ENCODE assay signal across 17 cellular contexts in genomic region chr16:7614022-7614795, GRCh38.
DNase-seq lines count a peak whose midpoint lies in the region; FAIRE-seq and TF ChIP-seq lines count a peak whose summit lies in the region.
"Had no signal": no experiment of that assay in that cellular context is flagged by ENCODE, and none has a peak within 500 bp of the region (broad histone marks: within the 10 kb centered on the region; RNA-seq: fewer than 3 reads in every experiment).

No MANE protein-coding gene starts in this region.

- H3K36me3 ChIP-seq in trophoblast cell (ENCODE audit: control insufficient read depth in 1 of 2, insufficient read depth in 2 of 2, low read length in 2 of 2) (no peaks in the 10 kb centered on the region), uterus (no peaks in the 10 kb centered on the region)
- no peaks in the 10 kb centered on the region for H3K36me3 ChIP-seq in effector memory CD4-positive, alpha-beta T cell (ENCODE audit: control insufficient read depth, insufficient read depth, low read length)
- H3K36me3 ChIP-seq: BE2C had no signal

- H3K9me3 ChIP-seq in trophoblast cell (ENCODE audit: insufficient read depth, low read depth, low read length) = no peaks in the 10 kb centered on the region
- H3K9me3 ChIP-seq in effector memory CD4-positive, alpha-beta T cell (ENCODE audit: control insufficient read depth, low read length) = no peaks in the 10 kb centered on the region
- H3K9me3 ChIP-seq in uterus = no peaks in the 10 kb centered on the region
- H3K9me3 ChIP-seq: A549, BE2C had no signal

- H4K8ac ChIP-seq in trophoblast cell (ENCODE audit: low read depth, low read length) = no peak overlapping the region

- H3K79me2 ChIP-seq in trophoblast cell (ENCODE audit: control insufficient read depth, insufficient read depth, low read length, poor library complexity) = no peaks in the 10 kb centered on the region

- no peak overlapping the region for H4K91ac ChIP-seq in trophoblast cell (ENCODE audit: low read depth, low read length)

- H4K12ac ChIP-seq in trophoblast cell (ENCODE audit: low read depth, low read length) = no peak overlapping the region

- H3K27me3 ChIP-seq in trophoblast cell (ENCODE audit: insufficient read depth, low read length) (no peaks in the 10 kb centered on the region), uterus (no peaks in the 10 kb centered on the region)
- no peaks in the 10 kb centered on the region for H3K27me3 ChIP-seq in effector memory CD4-positive, alpha-beta T cell (replicated peaks; ENCODE audit: control insufficient read depth, insufficient read depth, low read length, poor library complexity, severe bottlenecking)
- H3K27me3 ChIP-seq: BE2C had no signal

- H3K4me3 ChIP-seq in trophoblast cell (ENCODE audit: low read depth, low read length) (no peak overlapping the region), uterus (no peak overlapping the region)
- H3K4me3 ChIP-seq in effector memory CD4-positive, alpha-beta T cell (ENCODE audit: insufficient read depth, low read depth, low read length, poor library complexity, severe bottlenecking) = no peak overlapping the region
- H3K4me3 ChIP-seq: A549 had no signal

- H2BK120ac ChIP-seq in trophoblast cell (ENCODE audit: insufficient read depth, low read length, poor library complexity) = no peak overlapping the region

- no peak overlapping the region for H3K14ac ChIP-seq in trophoblast cell (ENCODE audit: low read length)

- no peak overlapping the region for H3K18ac ChIP-seq in trophoblast cell (ENCODE audit: low read length)

- no peak overlapping the region for H3K4ac ChIP-seq in trophoblast cell (ENCODE audit: low read depth, low read length)

- intact Hi-C loops in uterus (cut with DNase I; ENCODE audit: low total_unique reads) = no loop called here

- H3K27ac ChIP-seq in trophoblast cell (ENCODE audit: low read depth, low read length) (no peak overlapping the region), uterus (no peak overlapping the region)
- no peak overlapping the region for H3K27ac ChIP-seq in effector memory CD4-positive, alpha-beta T cell (ENCODE audit: insufficient read depth, low read length, poor library complexity, severe bottlenecking)
- H3K27ac ChIP-seq: A549, C4-2B had no signal

- no peaks in the 10 kb centered on the region for H3K79me1 ChIP-seq in trophoblast cell (ENCODE audit: low read length)

- peak; percentile 17 to 60 for DNase-seq in NCI-H526 (lab: John Stamatoyannopoulos, UW)
- DNase-seq in SK-N-DZ (ENCODE audit: low spot score) = peak; percentile 56
- DNase-seq in islet precursor cell = peak; percentile 55
- no peak for DNase-seq in trophoblast cell
- no peak for DNase-seq in effector memory CD4-positive, alpha-beta T cell
- DNase-seq in HTR-8/SVneo (ENCODE audit: insufficient read length, low spot score) = no peak
- no peak for DNase-seq in activated CD4-positive, alpha-beta T cell treated with anti-CD3 and anti-CD28 coated beads for 4 hours
- DNase-seq in uterus = no peak
- DNase-seq: BE2C; CD8-positive, alpha-beta T cell; COR-L47; DMS53; GF-D8; HCEC 1CT had no signal

- H2AFZ ChIP-seq in trophoblast cell (ENCODE audit: insufficient read depth, low read length, poor library complexity) = no peak overlapping the region

- no peak overlapping the region for H3K9ac ChIP-seq in trophoblast cell (ENCODE audit: low read length)

- no peak overlapping the region for H2BK12ac ChIP-seq in trophoblast cell (ENCODE audit: low read length)

- TF ChIP-seq CTCF in uterus (IDR thresholded peaks at IDR 0.05) = no peak

- FAIRE-seq in HTR-8/SVneo (lab: Jason Lieb, UNC) = no peak
- FAIRE-seq: A549, GM19239 had no signal

- no peak overlapping the region for H2AK5ac ChIP-seq in trophoblast cell (ENCODE audit: low read length)

- no CpG with 5 or more reads among the region's 7 CpGs for WGBS in trophoblast cell (ENCODE audit: extremely low coverage, insufficient coverage, insufficient read length)

- peaks cover 0 to 13% of the 10 kb centered on the region in 2 experiments for H3K4me1 ChIP-seq in trophoblast cell (ENCODE audit: control insufficient read depth in 1 of 2, insufficient read depth in 2 of 2, low read length in 2 of 2)
- H3K4me1 ChIP-seq in effector memory CD4-positive, alpha-beta T cell (ENCODE audit: control insufficient read depth, insufficient read depth, low read length, poor library complexity, severe bottlenecking) = no peaks in the 10 kb centered on the region
- H3K4me1 ChIP-seq in uterus = no peaks in the 10 kb centered on the region
- H3K4me1 ChIP-seq: A549, BE2C had no signal

- H3K4me2 ChIP-seq in trophoblast cell (ENCODE audit: low read length) = peak overlapping the region; percentile 18
- H3K4me2 ChIP-seq: A549 had no signal

- H2BK5ac ChIP-seq in trophoblast cell (ENCODE audit: low read depth, low read length, poor library complexity) = no peak overlapping the region

- TF ChIP-seq POLR2A in uterus (IDR thresholded peaks at IDR 0.05) = no peak

- no peak overlapping the region for H3K23ac ChIP-seq in trophoblast cell (ENCODE audit: low read length)

Comparison
In these comparisons a context has a peak if more than half of its experiments do, and no peak if none do; other contexts are left out.
1. DNase-seq: peak in NCI-H526 (2 of 2), SK-N-DZ (single experiment) and islet precursor cell (single experiment); none in trophoblast cell (0 of 2), effector memory CD4-positive, alpha-beta T cell (0 of 3), HTR-8/SVneo (single experiment), activated CD4-positive, alpha-beta T cell treated with anti-CD3 and anti-CD28 coated beads for 4 hours (0 of 2) and uterus (0 of 2).